ENCODE assay signal across 17 cellular contexts in genomic region chr17:74772071-74772470, GRCh38. TPM values are rescaled to one million over a fixed set of nuclear protein-coding genes. Genes with fewer than 3 reads are reported as not detected.
"Had no signal": no experiment of that assay in that cellular context is flagged by ENCODE, and none has a peak within 500 bp of the region (broad histone marks: within the 10 kb centered on the region; RNA-seq: fewer than 3 reads in every experiment).

No MANE protein-coding gene starts in this region.

- H3K9me3 ChIP-seq: gastrocnemius medialis, heart right ventricle, left lung, suprapubic skin had no signal

- H3K9me3 Mint-ChIP-seq: memory B cell, type B pancreatic cell had no signal

- H3K27me3 Mint-ChIP-seq: memory B cell, progenitor cell of endocrine pancreas, type B pancreatic cell had no signal

- H3K4me3 ChIP-seq: gastrocnemius medialis, heart right ventricle, left lung, suprapubic skin had no signal

- H3K27ac Mint-ChIP-seq: memory B cell, progenitor cell of endocrine pancreas, type B pancreatic cell had no signal

- ATAC-seq: activated CD4-positive, CD25-positive, alpha-beta regulatory T cell treated with anti-CD3 and anti-CD28 coated beads, Interleukin-2, amount 50 U/mL, for 24 hours; gastrocnemius medialis; heart right ventricle; left lung; right cardiac atrium had no signal

- FAIRE-seq: keratinocyte had no signal

- H3K27ac ChIP-seq: epithelial cell of prostate, gastrocnemius medialis, heart right ventricle, left lung, suprapubic skin had no signal

- DNase-seq: activated CD4-positive, alpha-beta T cell treated with anti-CD3 and anti-CD28 coated beads, Interleukin-2, amount 50 U/mL, for 48 hours; activated CD8-positive, alpha-beta memory T cell treated with anti-CD3 and anti-CD28 coated beads, Interleukin-2, amount 50 U/mL, for 48 hours; cortex of kidney; effector memory CD4-positive, alpha-beta T cell; gastrocnemius medialis; heart right ventricle; left lung; right cardiac atrium; stimulated activated naive CD4-positive, alpha-beta T cell treated with Interleukin-2 at 50 U/mL for 16 hours had no signal

- H3K27me3 ChIP-seq: gastrocnemius medialis, heart right ventricle, left lung, suprapubic skin had no signal

- H3K4me3 Mint-ChIP-seq: memory B cell, type B pancreatic cell had no signal

RNA-seq across cellular contexts. Expression of gene CD300LF, which starts 59.3 kb away (rescaled TPM):
- total RNA-seq: gastrocnemius medialis; progenitor cell of endocrine pancreas; suprapubic skin; T-helper 2 cell treated with Interferon-gamma antibody and Interleukin-4, amounts not matched to agents 100 ng/mL and 5 ng/mL, for 36 hours had no signal
- polyA plus RNA-seq: keratinocyte had no signal
